Comparison of ENCODE assay signal across 1 cellular context in the genomic region with DNA sequence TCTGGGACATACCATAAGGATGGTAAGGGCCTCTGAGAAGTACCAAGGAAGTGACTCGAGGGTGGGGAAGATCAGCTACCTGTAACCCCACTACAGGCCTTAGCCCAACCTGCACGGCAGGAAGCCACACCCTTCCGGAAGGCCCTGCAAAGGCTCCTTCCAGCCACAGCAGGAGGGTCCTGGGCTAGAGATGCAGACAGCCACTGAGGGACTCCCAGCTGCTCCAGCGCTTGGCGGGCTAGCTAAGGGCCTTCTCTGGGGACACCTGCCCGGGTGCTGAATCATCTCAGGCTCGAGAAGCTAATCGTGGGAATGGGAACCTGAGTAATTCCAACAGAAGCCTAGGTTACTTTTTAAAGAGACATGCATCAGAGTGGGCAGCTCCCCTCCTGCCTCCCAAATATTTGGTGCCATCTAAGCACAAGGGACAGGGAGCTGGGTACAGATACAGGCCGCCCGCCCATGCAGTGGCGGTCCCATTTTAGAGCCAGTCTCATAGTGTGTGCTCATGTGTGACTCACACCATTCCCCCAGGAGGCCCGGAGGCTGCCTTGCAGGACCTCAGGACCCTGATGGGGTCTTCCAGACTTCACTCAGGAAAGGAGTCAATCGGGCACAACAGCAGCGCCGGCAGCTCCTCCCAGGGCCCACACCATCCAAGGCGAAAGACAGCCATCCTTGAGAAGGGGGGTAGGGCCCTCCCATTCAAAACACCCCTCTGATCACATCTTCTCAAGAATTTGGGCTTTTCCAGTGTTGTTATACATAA.
TF ChIP-seq lines count a peak whose summit lies in the region.

No MANE protein-coding gene starts in this region.

TF ChIP-seq in GM12878, 131 proteins besides CTCF, POLR2A, EP300 and RAD21 (continued from another document):
- TF ChIP-seq, protein P1, sequence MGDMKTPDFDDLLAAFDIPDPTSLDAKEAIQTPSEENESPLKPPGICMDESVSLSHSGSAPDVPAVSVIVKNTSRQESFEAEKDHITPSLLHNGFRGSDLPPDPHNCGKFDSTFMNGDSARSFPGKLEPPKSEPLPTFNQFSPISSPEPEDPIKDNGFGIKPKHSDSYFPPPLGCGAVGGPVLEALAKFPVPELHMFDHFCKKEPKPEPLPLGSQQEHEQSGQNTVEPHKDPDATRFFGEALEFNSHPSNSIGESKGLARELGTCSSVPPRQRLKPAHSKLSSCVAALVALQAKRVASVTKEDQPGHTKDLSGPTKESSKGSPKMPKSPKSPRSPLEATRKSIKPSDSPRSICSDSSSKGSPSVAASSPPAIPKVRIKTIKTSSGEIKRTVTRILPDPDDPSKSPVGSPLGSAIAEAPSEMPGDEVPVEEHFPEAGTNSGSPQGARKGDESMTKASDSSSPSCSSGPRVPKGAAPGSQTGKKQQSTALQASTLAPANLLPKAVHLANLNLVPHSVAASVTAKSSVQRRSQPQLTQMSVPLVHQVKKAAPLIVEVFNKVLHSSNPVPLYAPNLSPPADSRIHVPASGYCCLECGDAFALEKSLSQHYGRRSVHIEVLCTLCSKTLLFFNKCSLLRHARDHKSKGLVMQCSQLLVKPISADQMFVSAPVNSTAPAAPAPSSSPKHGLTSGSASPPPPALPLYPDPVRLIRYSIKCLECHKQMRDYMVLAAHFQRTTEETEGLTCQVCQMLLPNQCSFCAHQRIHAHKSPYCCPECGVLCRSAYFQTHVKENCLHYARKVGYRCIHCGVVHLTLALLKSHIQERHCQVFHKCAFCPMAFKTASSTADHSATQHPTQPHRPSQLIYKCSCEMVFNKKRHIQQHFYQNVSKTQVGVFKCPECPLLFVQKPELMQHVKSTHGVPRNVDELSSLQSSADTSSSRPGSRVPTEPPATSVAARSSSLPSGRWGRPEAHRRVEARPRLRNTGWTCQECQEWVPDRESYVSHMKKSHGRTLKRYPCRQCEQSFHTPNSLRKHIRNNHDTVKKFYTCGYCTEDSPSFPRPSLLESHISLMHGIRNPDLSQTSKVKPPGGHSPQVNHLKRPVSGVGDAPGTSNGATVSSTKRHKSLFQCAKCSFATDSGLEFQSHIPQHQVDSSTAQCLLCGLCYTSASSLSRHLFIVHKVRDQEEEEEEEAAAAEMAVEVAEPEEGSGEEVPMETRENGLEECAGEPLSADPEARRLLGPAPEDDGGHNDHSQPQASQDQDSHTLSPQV (IDR thresholded peaks at IDR 0.05), result no peak
- no peak for TF ChIP-seq HDAC6 (IDR thresholded peaks at IDR 0.05; ENCODE audit: unreplicated experiment)
- no peak for TF ChIP-seq SREBF1 (IDR thresholded peaks at IDR 0.05; ENCODE audit: low read length)
- no peak for TF ChIP-seq SMARCA5 (IDR thresholded peaks at IDR 0.05)
- TF ChIP-seq RBBP5 (conservative IDR thresholded peaks at IDR 0.05), result no peak
- no peak for TF ChIP-seq ZBTB4 (CRISPR knock-in tag; IDR thresholded peaks at IDR 0.05)
- no peak for TF ChIP-seq SPI1 (IDR thresholded peaks at IDR 0.05; ENCODE audit: borderline replicate concordance, insufficient read depth, low read depth, low read length)
- TF ChIP-seq HSF1 (IDR thresholded peaks at IDR 0.05; ENCODE audit: low read depth, low read length), result no peak
- TF ChIP-seq REST (IDR thresholded peaks at IDR 0.05; ENCODE audit: low read depth, low read length), result no peak
- TF ChIP-seq ZBTB33 (IDR thresholded peaks at IDR 0.05), result no peak
- no peak for TF ChIP-seq BRCA1 (IDR thresholded peaks at IDR 0.05; ENCODE audit: low read depth, low read length)
